Comparison of ENCODE assay signal across 26 cellular contexts in genomic region chr16:77041468-77041867, GRCh38.
"Had no signal": no experiment of that assay in that cellular context is flagged by ENCODE, and none has a peak within 500 bp of the region (broad histone marks: within the 10 kb centered on the region; RNA-seq: fewer than 3 reads in every experiment).

No MANE protein-coding gene starts in this region.

- H3K9ac ChIP-seq: neural progenitor cell, parathyroid adenoma had no signal

- DNase-seq: naive thymus-derived CD4-positive, alpha-beta T cell; natural killer cell; occipital lobe; ovary; posterior cingulate gyrus; psoas muscle; right cardiac atrium; stimulated activated CD4-positive, alpha-beta T cell treated with anti-CD3 and anti-CD28 coated beads, Interleukin-15, amount 100 ng/mL, for 24 hours; stimulated activated CD4-positive, alpha-beta T cell treated with anti-CD3 and anti-CD28 coated beads, Interleukin-2, amount 100 ng/mL, for 24 hours; stimulated activated CD4-positive, alpha-beta T cell treated with anti-CD3 and anti-CD28 coated beads, Interleukin-2, amount 100 ng/mL, for 48 hours; stimulated activated CD4-positive, alpha-beta T cell treated with anti-CD3 and anti-CD28 coated beads, Interleukin-4, amount 100 ng/mL, for 24 hours; stimulated activated naive B cell treated with anti-CD40 and anti-IgM and Interleukin-4, amounts not matched to agents 10 μg/mL and 1 μg/mL and 100 μg/mL, for 72 hours; stimulated activated naive CD4-positive, alpha-beta T cell treated with Interleukin-2 at 50 U/mL for 16 hours; stomach; thyroid gland; trophoblast cell; upper lobe of left lung had no signal

- H3K27me3 ChIP-seq: neural progenitor cell, ovary, stomach, thyroid gland, tibial nerve, upper lobe of left lung, vagina had no signal

- FAIRE-seq: urothelium cell line had no signal

- ATAC-seq: naive thymus-derived CD4-positive, alpha-beta T cell; natural killer cell; psoas muscle; right cardiac atrium; sciatic nerve; stimulated activated effector memory CD8-positive, alpha-beta T cell treated with anti-CD3 and anti-CD28 coated beads, Interleukin-12 subunit alpha, Interleukin-12 subunit beta, amount 100 ng/mL, for 72 hours; stimulated activated naive B cell treated with anti-CD40 and anti-IgM and Interleukin-4, amounts not matched to agents 10 μg/mL and 1 μg/mL and 100 μg/mL, for 72 hours had no signal

- H3K79me2 ChIP-seq: parathyroid adenoma had no signal

- H2AFZ ChIP-seq: neural progenitor cell, parathyroid adenoma had no signal

- H3K4me2 ChIP-seq: neural progenitor cell had no signal

- H3K9me3 ChIP-seq: ovary, psoas muscle, thoracic aorta, thyroid gland, tibial nerve, upper lobe of left lung, vagina had no signal

- H3K27ac ChIP-seq: neural progenitor cell, ovary, parathyroid adenoma, psoas muscle, skin epidermis, stomach, thoracic aorta, thyroid gland, tibial nerve, upper lobe of left lung, vagina had no signal

- H3K4me3 ChIP-seq: neural progenitor cell, ovary, psoas muscle, skin epidermis, stomach, thoracic aorta, thyroid gland, tibial nerve, upper lobe of left lung, vagina had no signal

- H3K36me3 ChIP-seq: neural progenitor cell, ovary, stomach, thoracic aorta, thyroid gland, tibial nerve, upper lobe of left lung, vagina had no signal

- H3K4me1 ChIP-seq: neural progenitor cell, parathyroid adenoma, psoas muscle, stomach, thyroid gland, tibial nerve, upper lobe of left lung, vagina had no signal
